Comparison of ENCODE assay signal across 1 cellular context in the genomic region with DNA sequence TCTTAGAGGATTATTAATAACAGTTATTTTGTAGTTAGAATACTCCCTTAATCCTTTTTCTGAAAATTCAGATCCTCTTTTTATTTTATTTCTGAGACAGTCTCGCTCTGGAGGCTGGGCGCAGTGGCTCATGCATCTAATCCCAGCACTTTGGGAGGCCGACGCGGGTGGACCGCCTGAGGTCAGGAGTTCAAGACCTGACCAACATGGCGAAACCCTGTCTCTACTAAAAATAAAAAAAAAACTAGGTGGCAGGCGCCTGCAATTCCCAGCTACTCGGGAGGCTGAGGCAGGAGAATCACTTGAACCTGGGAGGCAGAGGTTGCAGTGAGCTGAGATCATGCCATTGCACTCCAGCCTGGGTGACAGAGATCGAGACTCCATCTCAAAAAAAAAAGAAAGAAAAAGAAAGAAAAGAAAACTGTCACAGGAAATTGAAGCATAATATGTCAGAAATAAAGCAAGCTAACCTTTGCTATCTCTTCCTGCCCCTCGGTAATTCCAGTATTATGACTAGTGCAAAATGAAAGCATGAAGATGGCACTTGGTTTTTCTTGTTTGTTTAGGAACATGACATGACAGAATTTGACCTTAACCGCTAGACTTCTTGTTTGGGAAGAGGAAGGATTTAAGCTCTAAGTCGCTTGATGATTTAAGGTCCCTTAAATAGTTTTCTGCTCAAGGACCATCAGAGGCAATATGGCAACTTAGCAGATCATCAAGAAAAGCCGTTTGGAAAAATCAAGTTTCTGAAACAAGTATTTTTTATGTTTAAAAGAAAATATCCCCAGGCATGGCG.
TF ChIP-seq lines count a peak whose summit lies in the region.

No MANE protein-coding gene starts in this region.

TF ChIP-seq in K562, 482 proteins besides CTCF, POLR2A, EP300 and RAD21 (continues in another document):
- TF ChIP-seq ETV6 (IDR thresholded peaks at IDR 0.05; ENCODE audit: borderline replicate concordance in 1 of 2, low read depth in 2 of 2, low read length in 1 of 2) (no peak), ETV6 (CRISPR knock-in tag; IDR thresholded peaks at IDR 0.05; ENCODE audit: borderline replicate concordance) (no peak), NR2C1 (IDR thresholded peaks at IDR 0.05) (peak; percentile 68), NR2C1 (tag; IDR thresholded peaks at IDR 0.05) (peak; percentile 29; the same call in 1 of the 2 replicates), SNIP1 (IDR thresholded peaks at IDR 0.05; ENCODE audit: low read depth) (no peak), EGR1 (conservative IDR thresholded peaks at IDR 0.05) (no peak), ZC3H11A (IDR thresholded peaks at IDR 0.05; ENCODE audit: low read depth, low read length) (no peak), HLTF (IDR thresholded peaks at IDR 0.05) (peak; percentile 78; the same call in 1 of the 2 replicates), EP400 (IDR thresholded peaks at IDR 0.05) (peak; percentile 46), HDAC1 (IDR thresholded peaks at IDR 0.05) (peak in 1 of 2 experiments; percentile 52; a peak in 1 of 4 replicates), GTF2F1 (IDR thresholded peaks at IDR 0.05; ENCODE audit: low read depth, low read length) (no peak), TCF7 (IDR thresholded peaks at IDR 0.05; ENCODE audit: borderline replicate concordance) (no peak), ZNF589 (CRISPR knock-in tag; IDR thresholded peaks at IDR 0.05; ENCODE audit: low read depth) (peak; percentile 69; the same call in 1 of the 2 replicates), ZBTB17 (CRISPR knock-in tag; IDR thresholded peaks at IDR 0.05) (no peak), CHD2 (IDR thresholded peaks at IDR 0.05; ENCODE audit: low read depth, low read length) (no peak), MEF2A (IDR thresholded peaks at IDR 0.05; ENCODE audit: control insufficient read depth, low read depth, low read length) (no peak), CC2D1A (IDR thresholded peaks at IDR 0.05) (peak; percentile 31; the same call in 1 of the 2 replicates), MECOM (CRISPR knock-in tag; IDR thresholded peaks at IDR 0.05) (0 out of 2 replicates have a peak, but pooled peaks have one; percentile 11), FOXA1 (IDR thresholded peaks at IDR 0.05; ENCODE audit: borderline replicate concordance) (no peak; the same call in 1 of the 2 replicates), BCOR (IDR thresholded peaks at IDR 0.05) (no peak; the same call in 1 of the 2 replicates), ZNF165 (CRISPR knock-in tag; IDR thresholded peaks at IDR 0.05; ENCODE audit: borderline replicate concordance) (no peak), POLR2G (IDR thresholded peaks at IDR 0.05; ENCODE audit: low read depth, low read length) (peak; percentile 64), TSC22D4 (tag; IDR thresholded peaks at IDR 0.05) (no peak), CHCHD3 (CRISPR knock-in tag; IDR thresholded peaks at IDR 0.05) (no peak), GTF2A2 (tag; IDR thresholded peaks at IDR 0.05) (no peak), MAZ (CRISPR knock-in tag; conservative IDR thresholded peaks at IDR 0.05 in 1 of 2, IDR thresholded peaks at IDR 0.05 in 1 of 2) (0 out of 4 replicates have a peak, but pooled peaks of 1 of the 2 experiments have one; percentile 24), SMC3 (conservative IDR thresholded peaks at IDR 0.05; ENCODE audit: insufficient read depth, low read depth, low read length) (no peak), HCFC1 (IDR thresholded peaks at IDR 0.05; ENCODE audit: low read depth, low read length) (no peak), GATAD2B (IDR thresholded peaks at IDR 0.05; ENCODE audit: borderline replicate concordance) (no peak), ZNF239 (CRISPR knock-in tag; IDR thresholded peaks at IDR 0.05) (no peak), SNRNP70 (optimal IDR thresholded peaks at IDR 0.05; ENCODE audit: low read depth, low read length) (no peak), ZKSCAN1 (IDR thresholded peaks at IDR 0.05; ENCODE audit: low read depth, low read length) (no peak), MIER1 (IDR thresholded peaks at IDR 0.05; ENCODE audit: low read depth) (peak; percentile 62; the same call in 1 of the 2 replicates), SP1 (CRISPR knock-in tag; IDR thresholded peaks at IDR 0.05) (no peak), PPARD (CRISPR knock-in tag; IDR thresholded peaks at IDR 0.05) (no peak)
- TF ChIP-seq, protein P1, sequence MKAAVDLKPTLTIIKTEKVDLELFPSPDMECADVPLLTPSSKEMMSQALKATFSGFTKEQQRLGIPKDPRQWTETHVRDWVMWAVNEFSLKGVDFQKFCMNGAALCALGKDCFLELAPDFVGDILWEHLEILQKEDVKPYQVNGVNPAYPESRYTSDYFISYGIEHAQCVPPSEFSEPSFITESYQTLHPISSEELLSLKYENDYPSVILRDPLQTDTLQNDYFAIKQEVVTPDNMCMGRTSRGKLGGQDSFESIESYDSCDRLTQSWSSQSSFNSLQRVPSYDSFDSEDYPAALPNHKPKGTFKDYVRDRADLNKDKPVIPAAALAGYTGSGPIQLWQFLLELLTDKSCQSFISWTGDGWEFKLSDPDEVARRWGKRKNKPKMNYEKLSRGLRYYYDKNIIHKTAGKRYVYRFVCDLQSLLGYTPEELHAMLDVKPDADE (conservative IDR thresholded peaks at IDR 0.05; ENCODE audit: control insufficient read depth, low read depth, low read length): no peak
- TF ChIP-seq, protein P2, sequence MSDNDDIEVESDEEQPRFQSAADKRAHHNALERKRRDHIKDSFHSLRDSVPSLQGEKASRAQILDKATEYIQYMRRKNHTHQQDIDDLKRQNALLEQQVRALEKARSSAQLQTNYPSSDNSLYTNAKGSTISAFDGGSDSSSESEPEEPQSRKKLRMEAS (CRISPR knock-in tag; IDR thresholded peaks at IDR 0.05): no peak
- TF ChIP-seq, protein P3, sequence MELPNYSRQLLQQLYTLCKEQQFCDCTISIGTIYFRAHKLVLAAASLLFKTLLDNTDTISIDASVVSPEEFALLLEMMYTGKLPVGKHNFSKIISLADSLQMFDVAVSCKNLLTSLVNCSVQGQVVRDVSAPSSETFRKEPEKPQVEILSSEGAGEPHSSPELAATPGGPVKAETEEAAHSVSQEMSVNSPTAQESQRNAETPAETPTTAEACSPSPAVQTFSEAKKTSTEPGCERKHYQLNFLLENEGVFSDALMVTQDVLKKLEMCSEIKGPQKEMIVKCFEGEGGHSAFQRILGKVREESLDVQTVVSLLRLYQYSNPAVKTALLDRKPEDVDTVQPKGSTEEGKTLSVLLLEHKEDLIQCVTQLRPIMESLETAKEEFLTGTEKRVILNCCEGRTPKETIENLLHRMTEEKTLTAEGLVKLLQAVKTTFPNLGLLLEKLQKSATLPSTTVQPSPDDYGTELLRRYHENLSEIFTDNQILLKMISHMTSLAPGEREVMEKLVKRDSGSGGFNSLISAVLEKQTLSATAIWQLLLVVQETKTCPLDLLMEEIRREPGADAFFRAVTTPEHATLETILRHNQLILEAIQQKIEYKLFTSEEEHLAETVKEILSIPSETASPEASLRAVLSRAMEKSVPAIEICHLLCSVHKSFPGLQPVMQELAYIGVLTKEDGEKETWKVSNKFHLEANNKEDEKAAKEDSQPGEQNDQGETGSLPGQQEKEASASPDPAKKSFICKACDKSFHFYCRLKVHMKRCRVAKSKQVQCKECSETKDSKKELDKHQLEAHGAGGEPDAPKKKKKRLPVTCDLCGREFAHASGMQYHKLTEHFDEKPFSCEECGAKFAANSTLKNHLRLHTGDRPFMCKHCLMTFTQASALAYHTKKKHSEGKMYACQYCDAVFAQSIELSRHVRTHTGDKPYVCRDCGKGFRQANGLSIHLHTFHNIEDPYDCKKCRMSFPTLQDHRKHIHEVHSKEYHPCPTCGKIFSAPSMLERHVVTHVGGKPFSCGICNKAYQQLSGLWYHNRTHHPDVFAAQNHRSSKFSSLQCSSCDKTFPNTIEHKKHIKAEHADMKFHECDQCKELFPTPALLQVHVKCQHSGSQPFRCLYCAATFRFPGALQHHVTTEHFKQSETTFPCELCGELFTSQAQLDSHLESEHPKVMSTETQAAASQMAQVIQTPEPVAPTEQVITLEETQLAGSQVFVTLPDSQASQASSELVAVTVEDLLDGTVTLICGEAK (IDR thresholded peaks at IDR 0.05): peak; percentile 29; the same call in 1 of the 2 replicates
- TF ChIP-seq, protein P3 (CRISPR knock-in tag; IDR thresholded peaks at IDR 0.05): no peak
- TF ChIP-seq, protein P4, sequence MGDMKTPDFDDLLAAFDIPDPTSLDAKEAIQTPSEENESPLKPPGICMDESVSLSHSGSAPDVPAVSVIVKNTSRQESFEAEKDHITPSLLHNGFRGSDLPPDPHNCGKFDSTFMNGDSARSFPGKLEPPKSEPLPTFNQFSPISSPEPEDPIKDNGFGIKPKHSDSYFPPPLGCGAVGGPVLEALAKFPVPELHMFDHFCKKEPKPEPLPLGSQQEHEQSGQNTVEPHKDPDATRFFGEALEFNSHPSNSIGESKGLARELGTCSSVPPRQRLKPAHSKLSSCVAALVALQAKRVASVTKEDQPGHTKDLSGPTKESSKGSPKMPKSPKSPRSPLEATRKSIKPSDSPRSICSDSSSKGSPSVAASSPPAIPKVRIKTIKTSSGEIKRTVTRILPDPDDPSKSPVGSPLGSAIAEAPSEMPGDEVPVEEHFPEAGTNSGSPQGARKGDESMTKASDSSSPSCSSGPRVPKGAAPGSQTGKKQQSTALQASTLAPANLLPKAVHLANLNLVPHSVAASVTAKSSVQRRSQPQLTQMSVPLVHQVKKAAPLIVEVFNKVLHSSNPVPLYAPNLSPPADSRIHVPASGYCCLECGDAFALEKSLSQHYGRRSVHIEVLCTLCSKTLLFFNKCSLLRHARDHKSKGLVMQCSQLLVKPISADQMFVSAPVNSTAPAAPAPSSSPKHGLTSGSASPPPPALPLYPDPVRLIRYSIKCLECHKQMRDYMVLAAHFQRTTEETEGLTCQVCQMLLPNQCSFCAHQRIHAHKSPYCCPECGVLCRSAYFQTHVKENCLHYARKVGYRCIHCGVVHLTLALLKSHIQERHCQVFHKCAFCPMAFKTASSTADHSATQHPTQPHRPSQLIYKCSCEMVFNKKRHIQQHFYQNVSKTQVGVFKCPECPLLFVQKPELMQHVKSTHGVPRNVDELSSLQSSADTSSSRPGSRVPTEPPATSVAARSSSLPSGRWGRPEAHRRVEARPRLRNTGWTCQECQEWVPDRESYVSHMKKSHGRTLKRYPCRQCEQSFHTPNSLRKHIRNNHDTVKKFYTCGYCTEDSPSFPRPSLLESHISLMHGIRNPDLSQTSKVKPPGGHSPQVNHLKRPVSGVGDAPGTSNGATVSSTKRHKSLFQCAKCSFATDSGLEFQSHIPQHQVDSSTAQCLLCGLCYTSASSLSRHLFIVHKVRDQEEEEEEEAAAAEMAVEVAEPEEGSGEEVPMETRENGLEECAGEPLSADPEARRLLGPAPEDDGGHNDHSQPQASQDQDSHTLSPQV (IDR thresholded peaks at IDR 0.05): peak; percentile 89
- TF ChIP-seq, protein P5, sequence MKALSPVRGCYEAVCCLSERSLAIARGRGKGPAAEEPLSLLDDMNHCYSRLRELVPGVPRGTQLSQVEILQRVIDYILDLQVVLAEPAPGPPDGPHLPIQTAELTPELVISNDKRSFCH (CRISPR knock-in tag; IDR thresholded peaks at IDR 0.05): no peak
- TF ChIP-seq, protein P5 (tag; IDR thresholded peaks at IDR 0.05): peak; percentile 66
- TF ChIP-seq, protein P6, sequence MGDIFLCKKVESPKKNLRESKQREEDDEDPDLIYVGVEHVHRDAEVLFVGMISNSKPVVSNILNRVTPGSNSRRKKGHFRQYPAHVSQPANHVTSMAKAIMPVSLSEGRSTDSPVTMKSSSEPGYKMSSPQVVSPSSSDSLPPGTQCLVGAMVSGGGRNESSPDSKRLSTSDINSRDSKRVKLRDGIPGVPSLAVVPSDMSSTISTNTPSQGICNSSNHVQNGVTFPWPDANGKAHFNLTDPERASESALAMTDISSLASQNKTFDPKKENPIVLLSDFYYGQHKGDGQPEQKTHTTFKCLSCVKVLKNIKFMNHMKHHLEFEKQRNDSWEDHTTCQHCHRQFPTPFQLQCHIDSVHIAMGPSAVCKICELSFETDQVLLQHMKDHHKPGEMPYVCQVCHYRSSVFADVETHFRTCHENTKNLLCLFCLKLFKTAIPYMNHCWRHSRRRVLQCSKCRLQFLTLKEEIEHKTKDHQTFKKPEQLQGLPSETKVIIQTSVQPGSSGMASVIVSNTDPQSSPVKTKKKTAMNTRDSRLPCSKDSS (IDR thresholded peaks at IDR 0.05; ENCODE audit: low read depth, partially characterized antibody): no peak
- TF ChIP-seq, protein P7, sequence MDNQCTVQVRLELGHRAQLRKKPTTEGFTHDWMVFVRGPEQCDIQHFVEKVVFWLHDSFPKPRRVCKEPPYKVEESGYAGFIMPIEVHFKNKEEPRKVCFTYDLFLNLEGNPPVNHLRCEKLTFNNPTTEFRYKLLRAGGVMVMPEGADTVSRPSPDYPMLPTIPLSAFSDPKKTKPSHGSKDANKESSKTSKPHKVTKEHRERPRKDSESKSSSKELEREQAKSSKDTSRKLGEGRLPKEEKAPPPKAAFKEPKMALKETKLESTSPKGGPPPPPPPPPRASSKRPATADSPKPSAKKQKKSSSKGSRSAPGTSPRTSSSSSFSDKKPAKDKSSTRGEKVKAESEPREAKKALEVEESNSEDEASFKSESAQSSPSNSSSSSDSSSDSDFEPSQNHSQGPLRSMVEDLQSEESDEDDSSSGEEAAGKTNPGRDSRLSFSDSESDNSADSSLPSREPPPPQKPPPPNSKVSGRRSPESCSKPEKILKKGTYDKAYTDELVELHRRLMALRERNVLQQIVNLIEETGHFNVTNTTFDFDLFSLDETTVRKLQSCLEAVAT (IDR thresholded peaks at IDR 0.05): peak; percentile 76 to 87; a peak in 3 of 4 replicates
